ENCODE assay signal across 12 cellular contexts in genomic region chr16:10957771-10958486, GRCh38. TPM values are rescaled to one million over a fixed set of nuclear protein-coding genes. Genes with fewer than 3 reads are reported as not detected.
DNase-seq lines count a peak whose midpoint lies in the region; ATAC-seq, FAIRE-seq and TF ChIP-seq lines count a peak whose summit lies in the region.
"Had no signal": no experiment of that assay in that cellular context is flagged by ENCODE, and none has a peak within 500 bp of the region (broad histone marks: within the 10 kb centered on the region; RNA-seq: fewer than 3 reads in every experiment).

No MANE protein-coding gene starts in this region.

- WGBS in SK-N-SH (ENCODE audit: low lambda C conversion rate) = 34% methylated on average over 6 of the region's 6 CpGs

- H3K9me3 Mint-ChIP-seq in immature natural killer cell = no peaks in the 10 kb centered on the region

- TF ChIP-seq CTCF in SK-N-SH (IDR thresholded peaks at IDR 0.05) (no peak), bronchial epithelial cell (IDR thresholded peaks at IDR 0.05; ENCODE audit: insufficient read depth, low read length, severe bottlenecking) (no peak), GM13976 (IDR thresholded peaks at IDR 0.05; ENCODE audit: borderline replicate concordance, control extremely low read depth, extremely low read depth, insufficient read depth, missing control alignments) (no peak)

- in situ Hi-C loops in GM13976 (cut with MboI; ENCODE audit: low sequenced_read_pairs, unreplicated experiment) = loop anchor here (10.0 to 25.0 kb wide), 4 partner anchors 417 to 854 kb away; a partner anchor contains a TSS

- H3K27me3 Mint-ChIP-seq in immature natural killer cell (ENCODE audit: low read depth in 3 of 3) = peaks cover 0 to 1% (median 0%) of the 10 kb centered on the region in 3 donors

- no peaks in the 10 kb centered on the region for H3K9me3 ChIP-seq in SK-N-SH
- H3K9me3 ChIP-seq: psoas muscle had no signal

- H3K27ac Mint-ChIP-seq in immature natural killer cell = no peak overlapping the region

- peak overlapping the region; percentile 61 to 92 for H3K27ac ChIP-seq in SK-N-SH (ENCODE audit: low read depth in 2 of 2, low read length in 1 of 2)
- H3K27ac ChIP-seq: C4-2B, psoas muscle had no signal

- peaks cover 38% of the 10 kb centered on the region for H3F3A ChIP-seq in SK-N-SH (replicated peaks; ENCODE audit: insufficient read depth)

- FAIRE-seq in bronchial epithelial cell (lab: Jason Lieb, UNC) = no peak

- TF ChIP-seq RAD21 in SK-N-SH (IDR thresholded peaks at IDR 0.05; ENCODE audit: low read length) = no peak

- peak in 1 of 2 experiments; percentile 77; a peak in 1 of 4 replicates for TF ChIP-seq EP300 in SK-N-SH (IDR thresholded peaks at IDR 0.05; ENCODE audit: borderline replicate concordance in 1 of 2, low read depth in 1 of 2, low read length in 1 of 2)

- no peaks in the 10 kb centered on the region for H3K9me2 ChIP-seq in SK-N-SH

- H3K9ac ChIP-seq in SK-N-SH = peak overlapping the region; percentile 18; the same call in 1 of the 2 replicates

- H3K4me3 ChIP-seq in SK-N-SH (ENCODE audit: low read depth in 2 of 2, low read length in 1 of 2) (no peak overlapping the region), bronchial epithelial cell (ENCODE audit: low read depth, low read length) (no peak overlapping the region)
- H3K4me3 ChIP-seq: psoas muscle had no signal

- CTCF ChIA-PET in SK-N-SH (lab: Yijun Ruan, JAX) = interaction anchor here (0.6 to 6.2 kb wide), 6 partner anchors 11 to 629 kb away, joined by 3 to 39 read pairs (median 4); partner anchors contain the start of gene SOCS1

- DNase-seq in stimulated activated CD4-positive, alpha-beta T cell treated with anti-CD3 and anti-CD28 coated beads, Interleukin-15, amount 100 ng/mL, for 24 hours = peak; percentile 53
- DNase-seq in stimulated activated CD4-positive, alpha-beta T cell treated with anti-CD3 and anti-CD28 coated beads, Interleukin-4, amount 100 ng/mL, for 24 hours = no peak
- no peak for DNase-seq in SK-N-SH
- DNase-seq in bronchial epithelial cell (ENCODE audit: low read depth) = peak; percentile 59
- DNase-seq in medulla oblongata (ENCODE audit: extremely low spot score) = no peak
- DNase-seq in immature natural killer cell = no peak
- no peak for DNase-seq in GM13976 (ENCODE audit: low spot score)
- DNase-seq: NCI-H1694 treated with DMSO at 0.1 percent for 48 hours, psoas muscle, SHP77 had no signal

- H3K4me2 ChIP-seq in SK-N-SH = peak overlapping the region; percentile 9

- H3K36me3 Mint-ChIP-seq in immature natural killer cell = peaks cover 11 to 18% (median 16%) of the 10 kb centered on the region in 3 donors

- ATAC-seq in HG03520 (IDR thresholded peaks at IDR 0.05; ENCODE audit: unreplicated experiment) = no peak
- ATAC-seq: psoas muscle had no signal

- POLR2A ChIA-PET in SK-N-SH (lab: Yijun Ruan, JAX) = no interaction called here

- peaks cover 31 to 54% of the 10 kb centered on the region in 2 experiments for H3K4me1 ChIP-seq in SK-N-SH (ENCODE audit: control insufficient read depth in 1 of 2, insufficient read depth in 2 of 2, low read depth in 1 of 2, low read length in 1 of 2)

- H3K4me1 Mint-ChIP-seq in immature natural killer cell = peaks cover 15 to 20% of the 10 kb centered on the region in 2 donors

- H3K36me3 ChIP-seq in SK-N-SH (replicated peaks in 1 of 2; ENCODE audit: control insufficient read depth in 1 of 2, insufficient read depth in 2 of 2, low read length in 1 of 2) (peaks cover under 1 to 2% of the 10 kb centered on the region in 2 experiments), bronchial epithelial cell (ENCODE audit: control insufficient read depth, insufficient read depth, low read length) (peaks cover 4% of the 10 kb centered on the region)

- H3K27me3 ChIP-seq in SK-N-SH (ENCODE audit: insufficient read depth) (no peaks in the 10 kb centered on the region), bronchial epithelial cell (ENCODE audit: control insufficient read depth, insufficient read depth, low read length) (no peaks in the 10 kb centered on the region)

- H4K20me1 ChIP-seq in SK-N-SH (ENCODE audit: insufficient read depth) = no peaks in the 10 kb centered on the region

- H3K4me3 Mint-ChIP-seq in immature natural killer cell = no peak overlapping the region

- peaks cover 27% of the 10 kb centered on the region; the same call in 1 of the 2 replicates for H3K79me2 ChIP-seq in SK-N-SH (ENCODE audit: insufficient read depth)

- H2AFZ ChIP-seq in SK-N-SH (ENCODE audit: low read depth) = no peak overlapping the region

TF ChIP-seq in SK-N-SH, 30 proteins besides CTCF, POLR2A, EP300 and RAD21:
- TF ChIP-seq GABPA (IDR thresholded peaks at IDR 0.05; ENCODE audit: low read depth) (no peak), EZH2phosphoT487 (IDR thresholded peaks at IDR 0.05; ENCODE audit: borderline replicate concordance, low read depth) (no peak), TAF1 (IDR thresholded peaks at IDR 0.05; ENCODE audit: borderline replicate concordance, low read depth, low read length) (no peak), FOXM1 (IDR thresholded peaks at IDR 0.05; ENCODE audit: low read depth) (no peak), FOSL2 (IDR thresholded peaks at IDR 0.05; ENCODE audit: borderline replicate concordance, low read depth) (peak; percentile 76), GATA2 (CRISPR knock-in tag; IDR thresholded peaks at IDR 0.05) (peak; percentile 48; the same call in 1 of the 2 replicates), MXI1 (IDR thresholded peaks at IDR 0.05; ENCODE audit: low read depth, low read length) (no peak), TCF12 (IDR thresholded peaks at IDR 0.05) (peak; percentile 65), POLR2AphosphoS5 (IDR thresholded peaks at IDR 0.05; ENCODE audit: low read depth, low read length) (no peak), USF1 (IDR thresholded peaks at IDR 0.05; ENCODE audit: borderline replicate concordance, low read depth) (0 out of 2 replicates have a peak, but pooled peaks have one; percentile 3), MEF2A (IDR thresholded peaks at IDR 0.05; ENCODE audit: borderline replicate concordance, low read depth) (peak; percentile 75), TEAD4 (IDR thresholded peaks at IDR 0.05; ENCODE audit: borderline replicate concordance, insufficient read depth) (peak; percentile 43; the same call in 1 of the 2 replicates), NFIC (IDR thresholded peaks at IDR 0.05; ENCODE audit: borderline replicate concordance) (peak; percentile 84), ELF1 (IDR thresholded peaks at IDR 0.05) (no peak), RXRA (IDR thresholded peaks at IDR 0.05; ENCODE audit: borderline replicate concordance, low read depth) (peak; percentile 53; the same call in 1 of the 2 replicates), JUND (IDR thresholded peaks at IDR 0.05) (peak; percentile 88)
- TF ChIP-seq, protein P1, sequence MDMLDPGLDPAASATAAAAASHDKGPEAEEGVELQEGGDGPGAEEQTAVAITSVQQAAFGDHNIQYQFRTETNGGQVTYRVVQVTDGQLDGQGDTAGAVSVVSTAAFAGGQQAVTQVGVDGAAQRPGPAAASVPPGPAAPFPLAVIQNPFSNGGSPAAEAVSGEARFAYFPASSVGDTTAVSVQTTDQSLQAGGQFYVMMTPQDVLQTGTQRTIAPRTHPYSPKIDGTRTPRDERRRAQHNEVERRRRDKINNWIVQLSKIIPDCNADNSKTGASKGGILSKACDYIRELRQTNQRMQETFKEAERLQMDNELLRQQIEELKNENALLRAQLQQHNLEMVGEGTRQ (IDR thresholded peaks at IDR 0.05; ENCODE audit: borderline replicate concordance, low read depth, low read length) = no peak
- TF ChIP-seq, protein P2, sequence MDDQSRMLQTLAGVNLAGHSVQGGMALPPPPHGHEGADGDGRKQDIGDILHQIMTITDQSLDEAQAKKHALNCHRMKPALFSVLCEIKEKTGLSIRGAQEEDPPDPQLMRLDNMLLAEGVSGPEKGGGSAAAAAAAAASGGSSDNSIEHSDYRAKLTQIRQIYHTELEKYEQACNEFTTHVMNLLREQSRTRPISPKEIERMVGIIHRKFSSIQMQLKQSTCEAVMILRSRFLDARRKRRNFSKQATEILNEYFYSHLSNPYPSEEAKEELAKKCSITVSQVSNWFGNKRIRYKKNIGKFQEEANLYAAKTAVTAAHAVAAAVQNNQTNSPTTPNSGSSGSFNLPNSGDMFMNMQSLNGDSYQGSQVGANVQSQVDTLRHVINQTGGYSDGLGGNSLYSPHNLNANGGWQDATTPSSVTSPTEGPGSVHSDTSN (IDR thresholded peaks at IDR 0.05) = peak; percentile 81

RNA-seq across cellular contexts. Expression of gene CLEC16A, which starts 13.6 kb away (rescaled TPM):
- polyA plus RNA-seq in SK-N-SH (2012; rRNA removed) (9.2 and 13.7 TPM in 2 replicates), immature natural killer cell (10 to 100 TPM in 1 of 3 donors, 1 to 10 TPM in 2; 5.6 to 19.9 (median 5.6) TPM)
- 9.3 and 12.0 TPM in 2 replicates for polyA plus RNA-seq in SK-N-SH (2012; cell fraction: cytosol; rRNA removed)
- polyA plus RNA-seq in SK-N-SH (2012; cell fraction: nucleus; rRNA removed) = 22.7 and 22.9 TPM in 2 replicates
- total RNA-seq in bronchial epithelial cell = 13.8 and 15.8 TPM in 2 replicates

RNA-seq across cellular contexts. Expression of gene DEXI, which starts 15.7 kb away (rescaled TPM):
- 48.2 and 55.5 TPM in 2 replicates for polyA plus RNA-seq in SK-N-SH (2012; rRNA removed)
- 37.8 and 49.5 TPM in 2 replicates for polyA plus RNA-seq in SK-N-SH (2012; cell fraction: cytosol; rRNA removed)
- polyA plus RNA-seq in SK-N-SH (2012; cell fraction: nucleus; rRNA removed) = 27.7 and 34.0 TPM in 2 replicates
- total RNA-seq in bronchial epithelial cell = 46.2 and 47.9 TPM in 2 replicates
- 10 to 100 TPM; 35.2 to 49.8 (median 45.9) TPM for polyA plus RNA-seq in immature natural killer cell

Comparison
In these comparisons a context has a peak if more than half of its experiments do, and no peak if none do; other contexts are left out.
1. DNase-seq: peak in stimulated activated CD4-positive, alpha-beta T cell treated with anti-CD3 and anti-CD28 coated beads, Interleukin-15, amount 100 ng/mL, for 24 hours (single experiment) and bronchial epithelial cell (single experiment); none in stimulated activated CD4-positive, alpha-beta T cell treated with anti-CD3 and anti-CD28 coated beads, Interleukin-4, amount 100 ng/mL, for 24 hours (single experiment), SK-N-SH (single experiment), medulla oblongata (single experiment), immature natural killer cell (0 of 3) and GM13976 (single experiment).